ENCODE assay signal across 10 cellular contexts in the genomic region with DNA sequence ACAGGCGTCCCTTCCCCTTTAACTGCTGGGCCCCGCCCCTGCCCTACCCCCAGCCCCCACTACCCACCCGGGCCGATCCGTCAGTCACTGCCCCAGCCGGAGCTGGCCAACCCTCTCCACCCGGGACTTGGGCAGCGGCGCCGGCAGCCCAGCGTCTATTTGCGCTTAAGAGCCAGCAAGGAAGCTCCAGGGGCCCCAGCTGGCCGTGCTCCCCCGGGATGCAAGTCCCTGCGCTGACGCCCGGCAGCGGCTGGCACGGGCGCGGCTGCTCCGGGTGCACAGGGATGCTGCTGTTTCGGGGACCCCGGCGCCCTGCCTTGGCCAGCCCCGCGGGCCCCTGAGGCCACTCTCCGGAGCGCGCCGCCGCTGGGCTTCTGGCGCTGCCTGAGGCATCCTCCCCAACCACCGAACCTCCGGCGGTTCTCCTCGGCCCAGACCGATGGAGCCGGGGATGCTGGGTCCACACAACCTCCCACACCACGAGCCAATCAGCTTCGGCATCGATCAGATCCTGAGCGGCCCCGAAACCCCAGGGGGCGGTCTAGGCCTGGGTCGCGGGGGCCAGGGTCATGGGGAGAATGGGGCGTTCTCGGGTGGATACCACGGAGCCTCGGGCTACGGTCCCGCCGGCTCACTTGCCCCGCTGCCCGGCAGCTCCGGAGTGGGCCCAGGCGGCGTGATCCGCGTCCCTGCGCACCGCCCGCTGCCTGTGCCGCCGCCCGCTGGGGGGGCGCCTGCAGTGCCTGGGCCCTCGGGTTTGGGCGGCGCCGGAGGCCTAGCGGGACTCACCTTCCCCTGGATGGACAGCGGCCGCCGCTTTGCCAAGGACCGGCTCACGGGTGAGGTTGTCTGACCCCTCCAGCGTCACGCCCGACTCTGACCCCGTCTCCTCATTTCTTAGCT. TPM values are rescaled to one million over a fixed set of nuclear protein-coding genes. Genes with fewer than 3 reads are reported as not detected.
DNase-seq lines count a peak whose midpoint lies in the region; ATAC-seq, FAIRE-seq and TF ChIP-seq lines count a peak whose summit lies in the region.
"Had no signal": no experiment of that assay in that cellular context is flagged by ENCODE, and none has a peak within 500 bp of the region (broad histone marks: within the 10 kb centered on the region; RNA-seq: fewer than 3 reads in every experiment).

A gene (plus strand): TSS at position 83 of the 903 bp plus-strand sequence. CDS start 357 bp downstream, at position 440.

- peak within 1 kb of the TSS; percentile 80 for H3K4me3 Mint-ChIP-seq in T-helper 1 cell treated with Interleukin-12 subunit alpha and Interleukin-12 subunit beta and Interleukin-4 antibody, amounts not matched to agents 30 μg/mL and 1 μg/mL, for 36 hours

- no peak within 1 kb of the TSS for H2AFZ ChIP-seq in keratinocyte (ENCODE audit: control insufficient read depth, low read length)

- peak within 1 kb of the TSS; percentile 50 for H3K4me3 ChIP-seq in A549
- no peak within 1 kb of the TSS for H3K4me3 ChIP-seq in keratinocyte (ENCODE audit: control insufficient read depth in 2 of 3, extremely low read depth in 1 of 3, insufficient read depth in 2 of 3, low read depth in 1 of 3, low read length in 3 of 3)
- H3K4me3 ChIP-seq in body of pancreas: no peak within 1 kb of the TSS

- no peak for TF ChIP-seq EP300 in A549 (IDR thresholded peaks at IDR 0.05)

- 80% methylated on average over 58 of the region's 82 CpGs for WGBS in A549 (ENCODE audit: missing lambda C conversion rate)
- 4 to 22% methylated on average over 15 to 72 of the region's 82 CpGs for WGBS in body of pancreas, 2 donors

- intact Hi-C loops in body of pancreas (cut with DNase I): no loop called here

- no peak within 1 kb of the TSS for H3K27ac Mint-ChIP-seq in T-helper 1 cell treated with Interleukin-12 subunit alpha and Interleukin-12 subunit beta and Interleukin-4 antibody, amounts not matched to agents 30 μg/mL and 1 μg/mL, for 36 hours

- H3K4me1 ChIP-seq in A549 (peaks cover 6% of the 10 kb centered on the region; the same call in 1 of the 3 replicates), ES-I3 (ENCODE audit: insufficient read depth, low read length) (no peaks in the 10 kb centered on the region; the same call in 1 of the 2 replicates), keratinocyte (ENCODE audit: control insufficient read depth, extremely low read depth, insufficient read depth, low read length) (peaks cover 6% of the 10 kb centered on the region), body of pancreas (peaks cover 39% of the 10 kb centered on the region)

- no peaks in the 10 kb centered on the region for H3K9me3 Mint-ChIP-seq in T-helper 1 cell treated with Interleukin-12 subunit alpha and Interleukin-12 subunit beta and Interleukin-4 antibody, amounts not matched to agents 30 μg/mL and 1 μg/mL, for 36 hours

- no peak for TF ChIP-seq RAD21 in A549 (conservative IDR thresholded peaks at IDR 0.05 in 1 of 2, IDR thresholded peaks at IDR 0.05 in 1 of 2)

- POLR2A ChIA-PET in A549 (lab: Yijun Ruan, JAX): interaction anchor here (0.6 to 0.7 kb wide), 2 partner anchors 37 to 316 kb away, joined by 4 to 8 read pairs; no protein-coding TSS in a partner anchor

- peak within 1 kb of the TSS; percentile 37; the same call in 1 of the 2 replicates for H3K9ac ChIP-seq in ES-I3 (ENCODE audit: low read depth, low read length)
- no peak within 1 kb of the TSS for H3K9ac ChIP-seq in keratinocyte (ENCODE audit: control insufficient read depth, extremely low read depth, insufficient read depth, low read length)

- TF ChIP-seq CTCF in A549 (IDR thresholded peaks at IDR 0.05) (no peak), keratinocyte (optimal IDR thresholded peaks at IDR 0.05 in 1 of 3, IDR thresholded peaks at IDR 0.05 in 1 of 3, conservative IDR thresholded peaks at IDR 0.05 in 1 of 3; ENCODE audit: extremely low read depth in 1 of 3, insufficient read depth in 2 of 3, low read length in 3 of 3) (no peak), body of pancreas (IDR thresholded peaks at IDR 0.05) (no peak)

- peak in 1 of 2 experiments; percentile 51 for DNase-seq in A549 (ENCODE audit: low read depth in 1 of 2, low spot score in 1 of 2)
- DNase-seq in keratinocyte (ENCODE audit: low read depth, low spot score): no peak
- DNase-seq in body of pancreas: no peak
- DNase-seq in stimulated activated CD4-positive, alpha-beta T cell treated with anti-CD3 and anti-CD28 coated beads, Interleukin-1b, Interleukin-23, amount 100 ng/mL, for 48 hours: no peak
- DNase-seq: trophoblast cell had no signal

- peaks cover 8% of the 10 kb centered on the region for H3K36me3 Mint-ChIP-seq in T-helper 1 cell treated with Interleukin-12 subunit alpha and Interleukin-12 subunit beta and Interleukin-4 antibody, amounts not matched to agents 30 μg/mL and 1 μg/mL, for 36 hours (ENCODE audit: low read depth)

- TF ChIP-seq POLR2A in A549 (IDR thresholded peaks at IDR 0.05; ENCODE audit: low read length): no peak
- TF ChIP-seq POLR2A in body of pancreas (IDR thresholded peaks at IDR 0.05): no peak

- dilution Hi-C loops in keratinocyte (cut with MboI; ENCODE audit: extremely low pct_ligation_motif_present, low sequenced_read_pairs): no loop called here

- peak; percentile 40 to 69 for ATAC-seq in A549
- ATAC-seq in GM18868 (IDR thresholded peaks at IDR 0.05; ENCODE audit: unreplicated experiment): no peak
- no peak for ATAC-seq in HG02938 (IDR thresholded peaks at IDR 0.05; ENCODE audit: unreplicated experiment)
- ATAC-seq in body of pancreas: no peak

- no peaks in the 10 kb centered on the region for H3K79me2 ChIP-seq in keratinocyte (ENCODE audit: control insufficient read depth, insufficient read depth, low read length)

- CTCF ChIA-PET in A549 (lab: Yijun Ruan, JAX): interaction anchor here (1.5 to 1.7 kb wide), 2 partner anchors 17 to 32 kb away, joined by 4 to 8 read pairs; a partner anchor contains a TSS

- H3K9me3 ChIP-seq in A549 (no peaks in the 10 kb centered on the region), ES-I3 (ENCODE audit: control insufficient read depth, insufficient read depth, low read length) (peaks cover 6% of the 10 kb centered on the region; the same call in 1 of the 2 replicates), keratinocyte (ENCODE audit: control insufficient read depth, low read depth, low read length) (no peaks in the 10 kb centered on the region), body of pancreas (no peaks in the 10 kb centered on the region)

- H3K4me2 ChIP-seq in A549: peak within 1 kb of the TSS; percentile 94
- H3K4me2 ChIP-seq in keratinocyte (ENCODE audit: control insufficient read depth, extremely low read depth, insufficient read depth, low read depth, low read length): peak within 1 kb of the TSS; percentile 12

- H3K4me1 Mint-ChIP-seq in T-helper 1 cell treated with Interleukin-12 subunit alpha and Interleukin-12 subunit beta and Interleukin-4 antibody, amounts not matched to agents 30 μg/mL and 1 μg/mL, for 36 hours (ENCODE audit: low read depth): peaks cover 21% of the 10 kb centered on the region

- H3K27ac ChIP-seq in A549 (peak within 1 kb of the TSS; percentile 58 to 84; a peak in 5 of 6 replicates), keratinocyte (ENCODE audit: control insufficient read depth, insufficient read depth, low read length) (no peak within 1 kb of the TSS), body of pancreas (no peak within 1 kb of the TSS)
- H3K27ac ChIP-seq: VCaP had no signal

- no peaks in the 10 kb centered on the region for H4K20me1 ChIP-seq in keratinocyte (ENCODE audit: control insufficient read depth, extremely low read depth, insufficient read depth, low read length)

- FAIRE-seq in A549 (lab: Jason Lieb, UNC) (no peak), keratinocyte (lab: Jason Lieb, UNC) (no peak)

- H3K27me3 Mint-ChIP-seq in T-helper 1 cell treated with Interleukin-12 subunit alpha and Interleukin-12 subunit beta and Interleukin-4 antibody, amounts not matched to agents 30 μg/mL and 1 μg/mL, for 36 hours (ENCODE audit: low read depth): peaks cover 82% of the 10 kb centered on the region

- no peaks in the 10 kb centered on the region for H3K36me3 ChIP-seq in ES-I3 (ENCODE audit: insufficient read depth, low read length)
- H3K36me3 ChIP-seq in keratinocyte (ENCODE audit: control insufficient read depth in 2 of 2, extremely low read depth in 1 of 2, insufficient read depth in 2 of 2, low read length in 2 of 2): no peaks in the 10 kb centered on the region
- H3K36me3 ChIP-seq in body of pancreas (replicated peaks in 1 of 2; ENCODE audit: insufficient read depth in 1 of 2, low read depth in 2 of 2): no peaks in the 10 kb centered on the region

- no peaks in the 10 kb centered on the region for H3K9me1 ChIP-seq in keratinocyte (ENCODE audit: control insufficient read depth, extremely low read depth, insufficient read depth, low read length)

- H3K27me3 ChIP-seq in keratinocyte (ENCODE audit: control insufficient read depth, extremely low read depth, insufficient read depth, low read length): peaks cover 62% of the 10 kb centered on the region
- H3K27me3 ChIP-seq in body of pancreas: peaks cover 0 to 73% of the 10 kb centered on the region in 2 donors

TF ChIP-seq in A549, 52 proteins besides CTCF, POLR2A, EP300 and RAD21 (continues in another document):
- TF ChIP-seq ESRRA (IDR thresholded peaks at IDR 0.05; ENCODE audit: borderline replicate concordance, low read length) (no peak), JUN (IDR thresholded peaks at IDR 0.05) (0 out of 5 replicates have a peak, but pooled peaks of 1 of the 2 experiments have one; percentile 19)
- TF ChIP-seq, protein P1, sequence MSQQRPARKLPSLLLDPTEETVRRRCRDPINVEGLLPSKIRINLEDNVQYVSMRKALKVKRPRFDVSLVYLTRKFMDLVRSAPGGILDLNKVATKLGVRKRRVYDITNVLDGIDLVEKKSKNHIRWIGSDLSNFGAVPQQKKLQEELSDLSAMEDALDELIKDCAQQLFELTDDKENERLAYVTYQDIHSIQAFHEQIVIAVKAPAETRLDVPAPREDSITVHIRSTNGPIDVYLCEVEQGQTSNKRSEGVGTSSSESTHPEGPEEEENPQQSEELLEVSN (IDR thresholded peaks at IDR 0.05; ENCODE audit: borderline replicate concordance, low read depth): no peak

RNA-seq across cellular contexts. Expression of the gene that starts here (rescaled TPM):
- polyA plus RNA-seq in A549 (2011; rRNA removed) (0.05 TPM in 1 of 2 replicates, not detected in the other), A549 (2017; fragmentation: RNase III; extraction: RNeasy Plus Mini Kit Qiagen cat#74134 plus additional on column Dnase treatment) (0.37 to 0.58 TPM (median 0.39 TPM) in 3 replicates), keratinocyte (not detected in 3 replicates)
- polyA plus RNA-seq in A549 (2012; cell fraction: cytosol; rRNA removed): 0.17 and 0.38 TPM in 2 replicates
- polyA plus RNA-seq in A549 (2012; cell fraction: nucleus; rRNA removed): 0.33 and 0.54 TPM in 2 replicates
- polyA minus RNA-seq in A549 (2011; rRNA and poly(A)+ RNA removed): 0.15 TPM in 1 of 2 replicates, not detected in the other
- polyA plus RNA-seq in keratinocyte (2011; ENCODE audit: low read depth): not detected
- polyA plus RNA-seq in keratinocyte (2011; cell fraction: cytosol; rRNA removed): not detected in 2 replicates
- polyA plus RNA-seq in keratinocyte (2011; cell fraction: nucleus; rRNA removed): not detected in 2 replicates
- polyA plus RNA-seq in keratinocyte (2012; ENCODE audit: low replicate concordance): 0.35 TPM in 1 of 2 replicates, not detected in the other
- not detected in 3 replicates for polyA minus RNA-seq in keratinocyte
- polyA minus RNA-seq in keratinocyte (2011; cell fraction: cytosol; rRNA and poly(A)+ RNA removed): not detected
- polyA minus RNA-seq in keratinocyte (2011; cell fraction: nucleus; rRNA and poly(A)+ RNA removed): not detected in 2 replicates
- not detected for total RNA-seq in body of pancreas

Comparison
In these comparisons a context has a peak if more than half of its experiments do, and no peak if none do; other contexts are left out.
1. Peak in ATAC-seq, H3K4me3 ChIP-seq, H3K27ac ChIP-seq and H3K4me2 ChIP-seq in A549; RNA of the gene not detected or under 1 TPM.